In genomic region chr15:27418729-27419128, GRCh38 we compare ENCODE assay signal across 15 cellular contexts.
DNase-seq lines count a peak whose midpoint lies in the region; ATAC-seq and TF ChIP-seq lines count a peak whose summit lies in the region.
"Had no signal": no experiment of that assay in that cellular context is flagged by ENCODE, and none has a peak within 500 bp of the region (broad histone marks: within the 10 kb centered on the region; RNA-seq: fewer than 3 reads in every experiment).

No MANE protein-coding gene starts in this region.

- H3K27ac Mint-ChIP-seq in CD8-positive, alpha-beta memory T cell, result no peak overlapping the region
- H3K27ac Mint-ChIP-seq in activated T-cell treated with anti-CD3 and anti-CD28 coated beads, Interleukin-2, amount 50 U/mL, for 24 hours, result no peak overlapping the region
- H3K27ac Mint-ChIP-seq: B cell had no signal

- no peak overlapping the region for H3K4me3 Mint-ChIP-seq in CD8-positive, alpha-beta memory T cell
- H3K4me3 Mint-ChIP-seq in activated T-cell treated with anti-CD3 and anti-CD28 coated beads, Interleukin-2, amount 50 U/mL, for 24 hours, result no peak overlapping the region
- H3K4me3 Mint-ChIP-seq: B cell had no signal

- H3K9ac ChIP-seq in DND-41 (ENCODE audit: low read depth, low read length), result no peak overlapping the region

- no peaks in the 10 kb centered on the region for H3K36me3 ChIP-seq in DND-41 (ENCODE audit: insufficient read depth, low read length)
- no peaks in the 10 kb centered on the region for H3K36me3 ChIP-seq in CD8-positive, alpha-beta memory T cell (ENCODE audit: insufficient read depth, low read length)
- H3K36me3 ChIP-seq: esophagus squamous epithelium, left ventricle myocardium inferior, tibial artery had no signal

- no peaks in the 10 kb centered on the region for H3K79me2 ChIP-seq in DND-41 (ENCODE audit: insufficient read depth, low read length)

- no peaks in the 10 kb centered on the region for H3K27me3 Mint-ChIP-seq in CD8-positive, alpha-beta memory T cell
- H3K27me3 Mint-ChIP-seq in activated T-cell treated with anti-CD3 and anti-CD28 coated beads, Interleukin-2, amount 50 U/mL, for 24 hours, result no peaks in the 10 kb centered on the region
- H3K27me3 Mint-ChIP-seq: B cell had no signal

- no peaks in the 10 kb centered on the region for H3K4me1 Mint-ChIP-seq in CD8-positive, alpha-beta memory T cell
- no peaks in the 10 kb centered on the region for H3K4me1 Mint-ChIP-seq in activated T-cell treated with anti-CD3 and anti-CD28 coated beads, Interleukin-2, amount 50 U/mL, for 24 hours (ENCODE audit: low read depth)
- H3K4me1 Mint-ChIP-seq: B cell had no signal

- no peaks in the 10 kb centered on the region for H4K20me1 ChIP-seq in DND-41 (ENCODE audit: insufficient read depth, low read length)

- no peak overlapping the region for H3K27ac ChIP-seq in DND-41 (ENCODE audit: low read length)
- H3K27ac ChIP-seq in CD8-positive, alpha-beta memory T cell (ENCODE audit: low read depth, low read length), result no peak overlapping the region
- H3K27ac ChIP-seq: body of pancreas, esophagus squamous epithelium, left ventricle myocardium inferior, tibial artery had no signal

- DNase-seq in AG10803 (ENCODE audit: low read depth) (peak; percentile 2), DND-41 (peak; percentile 21), NCI-H510A treated with DMSO at 0.1 percent for 48 hours (lab: John Stamatoyannopoulos, UW) (peak; percentile 3), head of caudate nucleus (peak; percentile 17 to 92 (median 59)), UCSD-AML1 (lab: John Stamatoyannopoulos, UW; ENCODE audit: unreplicated experiment) (no peak)
- no peak for DNase-seq in CD8-positive, alpha-beta memory T cell
- no peak for DNase-seq in activated T-cell treated with anti-CD3 and anti-CD28 coated beads, Interleukin-2, amount 50 U/mL, for 24 hours
- DNase-seq: activated naive CD4-positive, alpha-beta T cell; body of pancreas; esophagus squamous epithelium; hippocampal formation; left ventricle myocardium inferior; tibial artery had no signal

- no peak overlapping the region for H2AFZ ChIP-seq in DND-41 (ENCODE audit: low read depth, low read length)

- intact Hi-C loops in head of caudate nucleus (cut with DNase I), result no loop called here

- H3K4me1 ChIP-seq in DND-41 (ENCODE audit: insufficient read depth, low read length), result no peaks in the 10 kb centered on the region
- no peaks in the 10 kb centered on the region for H3K4me1 ChIP-seq in CD8-positive, alpha-beta memory T cell (ENCODE audit: insufficient read depth, low read length)
- H3K4me1 ChIP-seq: body of pancreas, left ventricle myocardium inferior, tibial artery had no signal

- ATAC-seq in DND-41 (ENCODE audit: insufficient read depth, low read depth) (no peak), HG03139 (IDR thresholded peaks at IDR 0.05; ENCODE audit: unreplicated experiment) (no peak)
- ATAC-seq: body of pancreas had no signal

- POLR2A ChIA-PET in CD8-positive, alpha-beta memory T cell (lab: Charles Lee), result no interaction called here

- H3K36me3 Mint-ChIP-seq in CD8-positive, alpha-beta memory T cell, result no peaks in the 10 kb centered on the region
- no peaks in the 10 kb centered on the region for H3K36me3 Mint-ChIP-seq in activated T-cell treated with anti-CD3 and anti-CD28 coated beads, Interleukin-2, amount 50 U/mL, for 24 hours (ENCODE audit: low read depth)

- no peak overlapping the region for H3K4me3 ChIP-seq in AG10803 (ENCODE audit: low read length)
- no peak overlapping the region for H3K4me3 ChIP-seq in DND-41 (ENCODE audit: low read depth in 1 of 2, low read length in 2 of 2)
- H3K4me3 ChIP-seq in CD8-positive, alpha-beta memory T cell (ENCODE audit: low read length), result no peak overlapping the region
- H3K4me3 ChIP-seq: body of pancreas, esophagus squamous epithelium, left ventricle myocardium inferior, tibial artery had no signal

- CTCF ChIA-PET in CD8-positive, alpha-beta memory T cell (lab: Charles Lee), result no interaction called here

- H3K4me2 ChIP-seq in DND-41 (ENCODE audit: insufficient read depth, low read length), result no peak overlapping the region

- H3K27me3 ChIP-seq in DND-41 (ENCODE audit: insufficient read depth, low read length, poor library complexity), result no peaks in the 10 kb centered on the region
- no peaks in the 10 kb centered on the region for H3K27me3 ChIP-seq in CD8-positive, alpha-beta memory T cell (ENCODE audit: insufficient read depth, low read length, poor library complexity, severe bottlenecking)
- H3K27me3 ChIP-seq: body of pancreas, esophagus squamous epithelium, tibial artery had no signal

- H3K9me3 Mint-ChIP-seq in CD8-positive, alpha-beta memory T cell, result peaks cover 3 to 21% (median 7%) of the 10 kb centered on the region in 5 donors
- no peaks in the 10 kb centered on the region for H3K9me3 Mint-ChIP-seq in activated T-cell treated with anti-CD3 and anti-CD28 coated beads, Interleukin-2, amount 50 U/mL, for 24 hours

- TF ChIP-seq CTCF in AG10803 (conservative IDR thresholded peaks at IDR 0.05; ENCODE audit: low read length) (no peak), DND-41 (IDR thresholded peaks at IDR 0.05; ENCODE audit: borderline replicate concordance, extremely low read depth, low read length, poor library complexity, severe bottlenecking) (no peak)

- no peaks in the 10 kb centered on the region for H3K9me3 ChIP-seq in DND-41 (ENCODE audit: insufficient read depth, low read length, severe bottlenecking)
- no peaks in the 10 kb centered on the region for H3K9me3 ChIP-seq in CD8-positive, alpha-beta memory T cell (ENCODE audit: low read length)
- H3K9me3 ChIP-seq: body of pancreas, esophagus squamous epithelium, left ventricle myocardium inferior, tibial artery had no signal

Comparison
In these comparisons a context has a peak if more than half of its experiments do, and no peak if none do; other contexts are left out.
1. DNase-seq: peak in AG10803 (single experiment), DND-41 (single experiment), NCI-H510A treated with DMSO at 0.1 percent for 48 hours (single experiment) and head of caudate nucleus (42 of 42); none in CD8-positive, alpha-beta memory T cell (0 of 5), activated T-cell treated with anti-CD3 and anti-CD28 coated beads, Interleukin-2, amount 50 U/mL, for 24 hours (single experiment) and UCSD-AML1 (single experiment).